ENCODE assay signal across 8 cellular contexts in genomic region chr10:31707578-31708411, GRCh38.
DNase-seq lines count a peak whose midpoint lies in the region; ATAC-seq and TF ChIP-seq lines count a peak whose summit lies in the region.

No MANE protein-coding gene starts in this region.

- peak in 1 of 3 donors; percentile 67 for DNase-seq in CD4-positive, CD25-positive, alpha-beta regulatory T cell
- DNase-seq in activated B cell treated with CpG ODN at 0.5 μM for 24 hours, result no peak
- peak; percentile 78 for DNase-seq in endothelial cell (ENCODE audit: low spot score)
- DNase-seq in stimulated activated naive CD4-positive, alpha-beta T cell treated with Interleukin-2 at 50 U/mL for 16 hours (lab: John Stamatoyannopoulos, UW), result peak; percentile 8
- no peak for DNase-seq in DMS79 treated with DMSO at 0.1 percent for 48 hours (lab: John Stamatoyannopoulos, UW)

- H3K9me3 ChIP-seq in CD4-positive, CD25-positive, alpha-beta regulatory T cell (ENCODE audit: control insufficient read depth in 2 of 2, low read length in 2 of 2), result peaks cover 5 to 12% of the 10 kb centered on the region in 2 experiments
- no peaks in the 10 kb centered on the region for H3K9me3 ChIP-seq in mucosa of rectum (ENCODE audit: control insufficient read depth in 2 of 2, low read length in 2 of 2)

- TF ChIP-seq CTCF in activated B cell treated with CpG ODN at 0.5 μM for 24 hours (IDR thresholded peaks at IDR 0.05), result no peak
- TF ChIP-seq CTCF in endothelial cell (IDR thresholded peaks at IDR 0.05; ENCODE audit: unreplicated experiment), result no peak

- no peaks in the 10 kb centered on the region for H3K36me3 ChIP-seq in CD4-positive, CD25-positive, alpha-beta regulatory T cell (ENCODE audit: control insufficient read depth, insufficient read depth, low read length)
- H3K36me3 ChIP-seq in mucosa of rectum (ENCODE audit: control insufficient read depth in 2 of 2, insufficient read depth in 2 of 2, low read length in 2 of 2), result no peaks in the 10 kb centered on the region

- POLR2A ChIA-PET in activated B cell treated with CpG ODN at 0.5 μM for 24 hours (lab: Charles Lee), result interaction anchor here (1.3 kb wide), 1 partner anchor 52 kb away, joined by 3 read pairs; no protein-coding TSS in a partner anchor

- H3K9ac ChIP-seq in mucosa of rectum (ENCODE audit: low read depth in 1 of 2, low read length in 2 of 2), result peak overlapping the region; percentile 1 to 42

- H3K27me3 ChIP-seq in CD4-positive, CD25-positive, alpha-beta regulatory T cell (ENCODE audit: control insufficient read depth, insufficient read depth, low read length), result no peaks in the 10 kb centered on the region
- H3K27me3 ChIP-seq in mucosa of rectum (ENCODE audit: control insufficient read depth in 2 of 2, insufficient read depth in 2 of 2, low read length in 2 of 2), result no peaks in the 10 kb centered on the region

- H3K9me3 Mint-ChIP-seq in CD4-positive, CD25-positive, alpha-beta regulatory T cell, result peaks cover 0 to 22% (median 8%) of the 10 kb centered on the region in 7 donors
- H3K9me3 Mint-ChIP-seq in activated B cell treated with CpG ODN at 0.5 μM for 24 hours (peaks cover 13% of the 10 kb centered on the region), endothelial cell (ENCODE audit: unreplicated experiment) (peaks cover 7% of the 10 kb centered on the region)

- ATAC-seq in CD4-positive, CD25-positive, alpha-beta regulatory T cell (ENCODE audit: low read depth in 2 of 2), result peak; percentile 62 to 65
- ATAC-seq in GM19397 (IDR thresholded peaks at IDR 0.05; ENCODE audit: unreplicated experiment), result peak; percentile 74
- ATAC-seq in HG03521 (IDR thresholded peaks at IDR 0.05; ENCODE audit: unreplicated experiment), result peak; percentile 77
- ATAC-seq in activated B cell treated with CpG ODN at 0.5 μM for 24 hours (ENCODE audit: low read depth), result peak; percentile 91

- intact Hi-C loops in activated B cell treated with CpG ODN at 0.5 μM for 24 hours (cut with micrococcal nuclease), result loop anchor here (1.0 to 10.0 kb wide), 4 partner anchors 53 to 676 kb away; partner anchors contain the start of gene ZNF438

- H3K27ac ChIP-seq in CD4-positive, CD25-positive, alpha-beta regulatory T cell (ENCODE audit: insufficient read depth, low read length, poor library complexity, severe bottlenecking), result no peak overlapping the region
- H3K27ac ChIP-seq in mucosa of rectum (ENCODE audit: low read depth in 2 of 2, low read length in 2 of 2), result peak overlapping the region; percentile 66 to 80

- peaks cover 11% of the 10 kb centered on the region for H3K4me1 ChIP-seq in CD4-positive, CD25-positive, alpha-beta regulatory T cell (ENCODE audit: control insufficient read depth, insufficient read depth, low read length, poor library complexity, severe bottlenecking)
- peaks cover 6 to 14% of the 10 kb centered on the region in 2 donors for H3K4me1 ChIP-seq in mucosa of rectum (ENCODE audit: control insufficient read depth in 2 of 2, insufficient read depth in 2 of 2, low read length in 2 of 2)

- peak overlapping the region; percentile 15 to 72 (median 61) for H3K27ac Mint-ChIP-seq in CD4-positive, CD25-positive, alpha-beta regulatory T cell
- peak overlapping the region; percentile 72 for H3K27ac Mint-ChIP-seq in activated B cell treated with CpG ODN at 0.5 μM for 24 hours
- peak overlapping the region; percentile 100 for H3K27ac Mint-ChIP-seq in endothelial cell (ENCODE audit: unreplicated experiment)

- CTCF ChIA-PET in activated B cell treated with CpG ODN at 0.5 μM for 24 hours (lab: Charles Lee), result no interaction called here

- H3K36me3 Mint-ChIP-seq in CD4-positive, CD25-positive, alpha-beta regulatory T cell, result no peaks in the 10 kb centered on the region
- H3K36me3 Mint-ChIP-seq in activated B cell treated with CpG ODN at 0.5 μM for 24 hours (ENCODE audit: low read depth) (no peaks in the 10 kb centered on the region), endothelial cell (ENCODE audit: low read depth, unreplicated experiment) (peaks cover 43% of the 10 kb centered on the region)

- peak overlapping the region; percentile 40 for H3K4me3 ChIP-seq in CD4-positive, CD25-positive, alpha-beta regulatory T cell (ENCODE audit: low read depth, low read length)
- H3K4me3 ChIP-seq in mucosa of rectum (ENCODE audit: low read length in 2 of 2), result peak overlapping the region in 1 of 2 donors; percentile 50

- peak overlapping the region in 2 of 4 donors; percentile 16 to 44 for H3K4me3 Mint-ChIP-seq in CD4-positive, CD25-positive, alpha-beta regulatory T cell
- H3K4me3 Mint-ChIP-seq in activated B cell treated with CpG ODN at 0.5 μM for 24 hours, result peak overlapping the region; percentile 62
- H3K4me3 Mint-ChIP-seq in endothelial cell (ENCODE audit: unreplicated experiment), result no peak overlapping the region

- H3K4me1 Mint-ChIP-seq in CD4-positive, CD25-positive, alpha-beta regulatory T cell, result peaks cover 6 to 16% (median 10%) of the 10 kb centered on the region in 4 donors
- peaks cover 35% of the 10 kb centered on the region for H3K4me1 Mint-ChIP-seq in activated B cell treated with CpG ODN at 0.5 μM for 24 hours
- H3K4me1 Mint-ChIP-seq in endothelial cell (ENCODE audit: unreplicated experiment), result peaks cover 56% of the 10 kb centered on the region

- H3K27me3 Mint-ChIP-seq in CD4-positive, CD25-positive, alpha-beta regulatory T cell, result peaks cover 10% of the 10 kb centered on the region
- H3K27me3 Mint-ChIP-seq in activated B cell treated with CpG ODN at 0.5 μM for 24 hours (no peaks in the 10 kb centered on the region), endothelial cell (ENCODE audit: unreplicated experiment) (peaks cover 17% of the 10 kb centered on the region)

Comparison
In these comparisons a context has a peak if more than half of its experiments do, and no peak if none do; other contexts are left out.
1. DNase-seq: peak in endothelial cell (single experiment) and stimulated activated naive CD4-positive, alpha-beta T cell treated with Interleukin-2 at 50 U/mL for 16 hours (single experiment); none in activated B cell treated with CpG ODN at 0.5 μM for 24 hours (single experiment) and DMS79 treated with DMSO at 0.1 percent for 48 hours (single experiment).
2. Peak in every context shown above with its lines, with median percentiles within 50 percentile points of each other: ATAC-seq and H3K27ac Mint-ChIP-seq.